Comparison of ENCODE assay signal across 8 cellular contexts in genomic region chr1:171484760-171485374, GRCh38. TPM values are rescaled to one million over a fixed set of nuclear protein-coding genes. Genes with fewer than 3 reads are reported as not detected.
DNase-seq lines count a peak whose midpoint lies in the region; ATAC-seq and TF ChIP-seq lines count a peak whose summit lies in the region.

No MANE protein-coding gene starts in this region.

- DNase-seq in KG1 (lab: John Stamatoyannopoulos, UW) (peak; percentile 94), astrocyte of the spinal cord (ENCODE audit: low read depth, low spot score) (no peak), left lobe of liver (ENCODE audit: low spot score) (no peak), tibial artery (no peak), GF-D8 (lab: John Stamatoyannopoulos, UW) (no peak), A172 (ENCODE audit: low spot score) (no peak)

- peak overlapping the region; percentile 95 for H3K4me3 ChIP-seq in astrocyte of the spinal cord (ENCODE audit: low read depth, low read length)
- peak overlapping the region; percentile 95 to 97 for H3K4me3 ChIP-seq in tibial artery

- H3K4me1 ChIP-seq in tibial artery, result peaks cover 0 to 41% (median 27%) of the 10 kb centered on the region in 4 donors

- H3K9me3 ChIP-seq in tibial artery, result no peaks in the 10 kb centered on the region

- H3K36me3 ChIP-seq in tibial artery, result no peaks in the 10 kb centered on the region

- ATAC-seq in GM18498 (IDR thresholded peaks at IDR 0.05; ENCODE audit: unreplicated experiment) (peak; percentile 69), GM21737 (IDR thresholded peaks at IDR 0.05; ENCODE audit: unreplicated experiment) (peak; percentile 50), left lobe of liver (peak; percentile 66)

- in situ Hi-C loops in astrocyte of the spinal cord (cut with HindIII; ENCODE audit: low sequenced_read_pairs), result no loop called here

- TF ChIP-seq CTCF in astrocyte of the spinal cord (IDR thresholded peaks at IDR 0.05; ENCODE audit: low read depth, low read length) (no peak), tibial artery (IDR thresholded peaks at IDR 0.05) (peak in 1 of 2 experiments; percentile 73)

- peak overlapping the region; percentile 98 to 100 for H3K27ac ChIP-seq in tibial artery

- H3K27me3 ChIP-seq in tibial artery, result no peaks in the 10 kb centered on the region

- intact Hi-C loops in tibial artery (cut with DNase I; ENCODE audit: low total_unique reads), result no loop called here

RNA-seq across cellular contexts. Expression of gene PRRC2C, which starts 0.5 kb away (rescaled TPM):
- total RNA-seq in left lobe of liver, result 42.6 TPM
- 55.8 and 58.1 TPM in 2 replicates for total RNA-seq in A172 (2014; rRNA removed; shearing (Covaris generic))
